18 cellular contexts compared by ENCODE assay signal in the genomic region with DNA sequence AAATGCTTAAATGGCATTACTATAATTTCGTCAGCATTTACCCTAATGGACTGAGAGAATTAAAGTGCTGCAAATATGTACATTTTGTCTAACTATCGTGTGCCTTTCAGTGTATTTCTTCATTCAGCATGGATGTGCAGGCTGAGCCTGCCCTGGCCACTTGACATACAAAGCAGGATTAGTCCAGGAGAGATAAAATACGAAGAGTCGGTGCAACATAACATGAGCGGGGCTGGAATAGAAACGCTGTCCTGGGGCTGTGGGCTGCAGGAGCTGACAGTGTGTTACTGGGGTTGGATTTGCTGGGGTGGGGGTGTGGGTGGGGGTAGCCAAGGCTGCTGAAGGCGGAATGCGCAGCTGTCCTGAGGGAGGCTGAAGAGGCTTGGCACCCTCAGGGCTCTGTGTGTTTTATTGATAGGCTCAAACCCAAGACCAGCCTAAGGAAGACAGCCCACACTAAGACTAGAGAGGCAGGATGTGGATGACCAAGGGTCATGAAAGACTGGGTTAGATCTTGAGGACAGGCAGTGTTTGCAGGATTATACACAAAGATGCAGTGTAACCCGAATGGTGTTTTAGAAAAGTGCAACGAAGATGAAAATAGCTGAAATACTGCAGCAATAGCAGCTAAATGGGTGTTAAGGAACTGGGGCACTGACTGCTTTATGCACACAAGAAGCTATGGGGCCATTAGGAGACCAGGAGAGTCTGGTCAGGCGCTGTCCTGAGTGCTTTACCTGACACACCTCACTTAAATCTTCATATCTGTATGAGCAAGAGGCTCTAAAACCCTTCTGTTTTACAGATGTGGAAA.
"Had no signal": no experiment of that assay in that cellular context is flagged by ENCODE, and none has a peak within 500 bp of the region (broad histone marks: within the 10 kb centered on the region; RNA-seq: fewer than 3 reads in every experiment).

No MANE protein-coding gene starts in this region.

- H3K9me3 Mint-ChIP-seq: activated B cell treated with CpG ODN at 0.5 μM for 24 hours; activated T-helper 1 cell treated with anti-CD3 and anti-CD28 coated beads, Interleukin-12 subunit alpha, Interleukin-12 subunit beta, Interleukin-2, Interleukin-4 antibody, amounts not matched to agents 30 ng/mL and 10 ng/mL and 1 ng/mL, durations not matched to agents 14 hours and 24 hours and 36 hours; T-helper 2 cell treated with Interferon-gamma antibody and Interleukin-4, amounts not matched to agents 5 μg/mL and 100 μg/mL, for 36 hours had no signal

- H3K27me3 ChIP-seq: esophagus muscularis mucosa, spleen, thyroid gland, vagina had no signal

- H3K4me3 ChIP-seq: esophagus muscularis mucosa, left ventricle myocardium inferior, psoas muscle, spleen, thyroid gland, vagina had no signal

- H3K27me3 Mint-ChIP-seq: activated B cell treated with CpG ODN at 0.5 μM for 24 hours had no signal

- H3K9me3 ChIP-seq: esophagus muscularis mucosa, left ventricle myocardium inferior, psoas muscle, spleen, thyroid gland, vagina had no signal

- DNase-seq: activated B cell treated with CpG ODN at 0.5 μM for 24 hours; activated CD4-positive, alpha-beta T cell treated with anti-CD3 and anti-CD28 coated beads, Interleukin-2, amount 50 U/mL, for 1 hour; activated CD8-positive, alpha-beta memory T cell treated with anti-CD3 and anti-CD28 coated beads for 24 hours; activated naive CD4-positive, alpha-beta T cell treated with Interleukin-2 at 50 U/mL for 16 hours; hippocampal formation; left ventricle myocardium inferior; mesenchymal stem cell; psoas muscle; spleen; SW 1271; thyroid gland had no signal

- H3K4me3 Mint-ChIP-seq: activated B cell treated with CpG ODN at 0.5 μM for 24 hours; activated T-helper 1 cell treated with anti-CD3 and anti-CD28 coated beads, Interleukin-12 subunit alpha, Interleukin-12 subunit beta, Interleukin-2, Interleukin-4 antibody, amounts not matched to agents 30 ng/mL and 10 ng/mL and 1 ng/mL, durations not matched to agents 14 hours and 24 hours and 36 hours; T-helper 2 cell treated with Interferon-gamma antibody and Interleukin-4, amounts not matched to agents 5 μg/mL and 100 μg/mL, for 36 hours had no signal

- FAIRE-seq: astrocyte, keratinocyte had no signal

- H3K4me1 ChIP-seq: psoas muscle, thyroid gland, vagina had no signal

- H3K27ac ChIP-seq: esophagus muscularis mucosa, left ventricle myocardium inferior, psoas muscle, spleen, thyroid gland, vagina had no signal

- H3K27ac Mint-ChIP-seq: activated B cell treated with CpG ODN at 0.5 μM for 24 hours; activated T-helper 1 cell treated with anti-CD3 and anti-CD28 coated beads, Interleukin-12 subunit alpha, Interleukin-12 subunit beta, Interleukin-2, Interleukin-4 antibody, amounts not matched to agents 30 ng/mL and 10 ng/mL and 1 ng/mL, durations not matched to agents 14 hours and 24 hours and 36 hours; T-helper 2 cell treated with Interferon-gamma antibody and Interleukin-4, amounts not matched to agents 5 μg/mL and 100 μg/mL, for 36 hours had no signal

- ATAC-seq: psoas muscle, sciatic nerve had no signal

- H3K36me3 ChIP-seq: esophagus muscularis mucosa, left ventricle myocardium inferior, spleen, thyroid gland, vagina had no signal
